Comparison of ENCODE assay signal across 8 cellular contexts in the genomic region with DNA sequence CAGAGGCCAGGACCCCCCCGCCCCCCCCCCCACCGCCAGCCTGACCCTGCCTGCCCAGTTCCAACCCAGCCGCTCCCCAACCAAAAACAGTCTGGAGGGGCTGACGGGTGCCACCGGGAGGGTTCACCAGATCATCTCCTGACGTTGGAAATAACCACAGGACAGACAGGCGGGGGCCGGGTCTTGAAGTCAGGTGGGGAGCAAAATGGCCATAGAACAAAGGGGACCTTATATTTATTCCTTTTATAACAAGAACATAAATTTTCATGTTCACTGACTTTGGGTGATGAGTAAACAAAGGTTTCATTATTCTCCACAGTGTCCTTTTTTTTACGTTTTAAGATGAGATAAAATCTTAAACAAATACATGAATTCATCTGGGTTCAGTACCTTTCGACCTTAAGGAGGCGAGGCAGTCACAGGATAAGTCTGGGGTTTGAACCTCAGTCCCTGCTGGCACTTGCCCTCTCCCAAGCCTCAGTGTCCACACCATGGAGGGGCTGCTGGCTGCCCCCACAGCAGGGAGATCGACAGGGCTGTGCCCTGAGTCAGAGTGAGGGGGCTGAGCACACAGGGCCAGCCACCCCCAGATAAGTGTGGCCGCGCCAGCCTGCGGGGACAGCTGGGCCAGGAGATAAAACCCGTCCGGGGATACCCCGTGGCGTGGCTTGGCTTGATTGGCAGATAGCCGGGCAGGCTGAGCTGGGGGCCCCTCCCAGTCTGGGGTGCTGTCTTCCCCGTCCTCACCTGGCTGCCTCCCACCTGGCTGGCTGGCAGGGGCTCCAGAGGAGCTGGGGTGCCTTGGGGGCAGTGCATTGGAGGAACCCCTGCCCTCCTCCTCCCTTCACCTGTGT. TPM values are rescaled to one million over a fixed set of nuclear protein-coding genes. Genes with fewer than 3 reads are reported as not detected.
DNase-seq lines count a peak whose midpoint lies in the region; ATAC-seq and TF ChIP-seq lines count a peak whose summit lies in the region.

No MANE protein-coding gene starts in this region.

- H3K79me2 ChIP-seq in DND-41 (ENCODE audit: insufficient read depth, low read length): peaks cover 100% of the 10 kb centered on the region
- peaks cover 86% of the 10 kb centered on the region for H3K79me2 ChIP-seq in PC-3 (ENCODE audit: low read length)

- no peak overlapping the region for H2AFZ ChIP-seq in DND-41 (ENCODE audit: low read depth, low read length)
- H2AFZ ChIP-seq in PC-3 (ENCODE audit: low read length): no peak overlapping the region

- no peaks in the 10 kb centered on the region for H3K9me3 ChIP-seq in DND-41 (ENCODE audit: insufficient read depth, low read length, severe bottlenecking)
- H3K9me3 ChIP-seq in PC-3 (ENCODE audit: low read length): no peaks in the 10 kb centered on the region
- no peaks in the 10 kb centered on the region for H3K9me3 ChIP-seq in colonic mucosa
- no peaks in the 10 kb centered on the region for H3K9me3 ChIP-seq in psoas muscle

- POLR2A ChIA-PET in PC-3 (lab: Charles Lee; ENCODE audit: unreplicated experiment): no interaction called here

- H3K36me3 ChIP-seq in DND-41 (ENCODE audit: insufficient read depth, low read length): peaks cover 98% of the 10 kb centered on the region
- H3K36me3 ChIP-seq in PC-3 (ENCODE audit: low read depth, low read length): peaks cover 37% of the 10 kb centered on the region
- no peaks in the 10 kb centered on the region for H3K36me3 ChIP-seq in colonic mucosa
- H3K36me3 ChIP-seq in psoas muscle (ENCODE audit: insufficient read depth in 1 of 2, low read depth in 1 of 2): peaks cover 0 to 16% of the 10 kb centered on the region in 2 donors

- CTCF ChIA-PET in PC-3 (lab: Charles Lee): no interaction called here

- H3K4me2 ChIP-seq in DND-41 (ENCODE audit: insufficient read depth, low read length) (peak overlapping the region; percentile 52), PC-3 (ENCODE audit: low read length) (peak overlapping the region; percentile 64)

- ATAC-seq in DND-41 (ENCODE audit: insufficient read depth, low read depth) (no peak), PC-3 (peak; percentile 32), psoas muscle (no peak), HG03565 (IDR thresholded peaks at IDR 0.05; ENCODE audit: unreplicated experiment) (no peak), HG02973 (IDR thresholded peaks at IDR 0.05; ENCODE audit: unreplicated experiment) (no peak)

- H3K27ac ChIP-seq in DND-41 (ENCODE audit: low read length) (peak overlapping the region; percentile 85), PC-3 (ENCODE audit: low read length) (peak overlapping the region; percentile 95), colonic mucosa (peak overlapping the region; percentile 66), psoas muscle (peak overlapping the region; percentile 96)

- peak overlapping the region; percentile 29 for H3K9ac ChIP-seq in DND-41 (ENCODE audit: low read depth, low read length)
- H3K9ac ChIP-seq in PC-3 (ENCODE audit: low read length): peak overlapping the region; percentile 61
- H3K9ac ChIP-seq in colonic mucosa (ENCODE audit: low read depth in 2 of 2, low read length in 2 of 2): peak overlapping the region in 1 of 2 donors; percentile 60

- TSS peak; percentile 98 for BruUV-seq in PC-3 (replicated peaks; lab: Mats Ljungman, UMichigan)

- no peaks in the 10 kb centered on the region for H3K9me2 ChIP-seq in PC-3 (replicated peaks; ENCODE audit: low read length)

- WGBS in psoas muscle, 3 donors: 32 to 65% (median 38%) methylated on average over 18 to 21 of the region's 21 CpGs

- no peaks in the 10 kb centered on the region for H3K27me3 ChIP-seq in DND-41 (ENCODE audit: insufficient read depth, low read length, poor library complexity)
- no peaks in the 10 kb centered on the region for H3K27me3 ChIP-seq in PC-3 (ENCODE audit: low read length)
- no peaks in the 10 kb centered on the region for H3K27me3 ChIP-seq in colonic mucosa
- no peaks in the 10 kb centered on the region for H3K27me3 ChIP-seq in psoas muscle (ENCODE audit: insufficient read depth in 3 of 3, low read length in 2 of 3)

- TF ChIP-seq CTCF in DND-41 (IDR thresholded peaks at IDR 0.05; ENCODE audit: borderline replicate concordance, extremely low read depth, low read length, poor library complexity, severe bottlenecking) (no peak), PC-3 (conservative IDR thresholded peaks at IDR 0.05; ENCODE audit: low read depth, low read length) (no peak), colonic mucosa (IDR thresholded peaks at IDR 0.05) (no peak), psoas muscle (IDR thresholded peaks at IDR 0.05) (no peak)

- H4K20me1 ChIP-seq in DND-41 (ENCODE audit: insufficient read depth, low read length) (peaks cover 100% of the 10 kb centered on the region), PC-3 (ENCODE audit: low read length) (peaks cover 21% of the 10 kb centered on the region; the same call in 1 of the 2 replicates)

- H3K4me1 ChIP-seq in DND-41 (ENCODE audit: insufficient read depth, low read length) (peaks cover 81% of the 10 kb centered on the region), PC-3 (ENCODE audit: insufficient read depth, low read length) (peaks cover 42% of the 10 kb centered on the region), colonic mucosa (peaks cover 3% of the 10 kb centered on the region), psoas muscle (peaks cover 72% of the 10 kb centered on the region)

- intact Hi-C loops in PC-3 (cut with micrococcal nuclease) (loop anchor here (5.0 kb wide), 1 partner anchor 77 kb away; no protein-coding TSS in a partner anchor), colonic mucosa (cut with DNase I) (no loop called here), psoas muscle (cut with DNase I) (loop anchor here in 1 of 2 donors (10.0 kb wide), 1 partner anchor 51 kb away; no protein-coding TSS in a partner anchor)

- H3K4me3 ChIP-seq in DND-41 (ENCODE audit: low read depth in 1 of 2, low read length in 2 of 2) (no peak overlapping the region; a peak in 1 of 4 replicates), PC-3 (ENCODE audit: low read length) (no peak overlapping the region), colonic mucosa (peak overlapping the region; percentile 21), psoas muscle (peak overlapping the region; percentile 69)

- DNase-seq in DND-41 (no peak), PC-3 (peak; percentile 70), colonic mucosa (no peak), psoas muscle (no peak), DMS79 (lab: John Stamatoyannopoulos, UW) (no peak), NCI-H2107 (lab: John Stamatoyannopoulos, UW) (no peak)

- no peaks in the 10 kb centered on the region for H3F3A ChIP-seq in PC-3 (ENCODE audit: low read length, unreplicated experiment)

RNA-seq across cellular contexts. Expression of a gene that starts 15.0 kb away (rescaled TPM):
- total RNA-seq in PC-3 (2014; rRNA removed): 93.2 and 118 TPM in 2 replicates
- 10 to 100 TPM in 1 of 2 donors, 1 to 10 TPM in 1; 9.5 to 26.2 TPM for total RNA-seq in colonic mucosa
- total RNA-seq in psoas muscle: 10 to 100 TPM in 3 of 4 donors, 1 to 10 TPM in 1; 9.8 to 63.6 (median 28.3) TPM
- 10 to 100 TPM; 16.4 to 28.6 (median 20.2) TPM for polyA plus RNA-seq in psoas muscle

Comparison
In these comparisons a context has a peak if more than half of its experiments do, and no peak if none do; other contexts are left out.
1. H3K4me3 ChIP-seq: peak in colonic mucosa (single experiment) and psoas muscle (single experiment); none in DND-41 (0 of 2) and PC-3 (single experiment).
2. Peak in every context shown above with its lines, with median percentiles within 50 percentile points of each other: H3K27ac ChIP-seq.